In genomic region chr4:140372607-140373327, GRCh38 we compare ENCODE assay signal across 9 cellular contexts. TPM values are rescaled to one million over a fixed set of nuclear protein-coding genes. Genes with fewer than 3 reads are reported as not detected.
A peak's percentile ranks its signal among the peaks of the same experiment; 100 is the strongest.
DNase-seq lines count a peak whose midpoint lies in the region; ATAC-seq, FAIRE-seq and TF ChIP-seq lines count a peak whose summit lies in the region.
"Had no signal": no experiment of that assay in that cellular context is flagged by ENCODE, and none has a peak within 500 bp of the region (broad histone marks: within the 10 kb centered on the region; RNA-seq: fewer than 3 reads in every experiment).

No MANE protein-coding gene starts in this region.

- H3K36me3 ChIP-seq in K562 (ENCODE audit: control insufficient read depth, insufficient read depth, low read length) = no peaks in the 10 kb centered on the region
- peaks cover 1% of the 10 kb centered on the region for H3K36me3 ChIP-seq in kidney epithelial cell (ENCODE audit: control insufficient read depth, insufficient read depth, low read length)

- no peaks in the 10 kb centered on the region for H3K27me3 ChIP-seq in K562 (ENCODE audit: control insufficient read depth in 2 of 2, insufficient read depth in 2 of 2, low read length in 2 of 2)
- H3K27me3 ChIP-seq in kidney epithelial cell (ENCODE audit: control insufficient read depth, insufficient read depth, low read length) = no peaks in the 10 kb centered on the region

- H3K4me1 ChIP-seq in K562 (replicated peaks in 1 of 2; ENCODE audit: control insufficient read depth in 2 of 2, insufficient read depth in 2 of 2, low read length in 2 of 2) = peaks cover 6 to 7% of the 10 kb centered on the region in 2 experiments; a peak in 3 of 5 replicates

- CTCF ChIA-PET in K562 (lab: Yijun Ruan, JAX; ENCODE audit: low intra/inter-chr PET ratio) = no interaction called here

- H3K4me3 Mint-ChIP-seq in stimulated activated naive B cell treated with anti-CD40 and anti-IgM and Interleukin-4, amounts not matched to agents 10 μg/mL and 1 μg/mL and 100 μg/mL, for 72 hours = no peak overlapping the region
- H3K4me3 Mint-ChIP-seq: activated naive CD4-positive, alpha-beta T cell treated with anti-CD3 and anti-CD28 coated beads, Interleukin-2, amount 50 U/mL, for 24 hours had no signal

- no peak for TF ChIP-seq RAD21 in K562 (CRISPR knock-in tag; conservative IDR thresholded peaks at IDR 0.05 in 1 of 2, IDR thresholded peaks at IDR 0.05 in 1 of 2)

- H3K4me3 ChIP-seq in K562 = peak overlapping the region; percentile 89
- peak overlapping the region; percentile 64 for H3K4me3 ChIP-seq in kidney epithelial cell (ENCODE audit: low read depth, low read length)

- no peaks in the 10 kb centered on the region for H3K9me3 Mint-ChIP-seq in stimulated activated naive B cell treated with anti-CD40 and anti-IgM and Interleukin-4, amounts not matched to agents 10 μg/mL and 1 μg/mL and 100 μg/mL, for 72 hours
- H3K9me3 Mint-ChIP-seq: activated naive CD4-positive, alpha-beta T cell treated with anti-CD3 and anti-CD28 coated beads, Interleukin-2, amount 50 U/mL, for 24 hours had no signal

- peak; percentile 56 for ATAC-seq in GM19328 (IDR thresholded peaks at IDR 0.05; ENCODE audit: unreplicated experiment)
- peak; percentile 40 for ATAC-seq in HG03196 (IDR thresholded peaks at IDR 0.05; ENCODE audit: unreplicated experiment)
- ATAC-seq in K562 = peak; percentile 80
- peak; percentile 82 to 83 for ATAC-seq in stimulated activated naive B cell treated with anti-CD40 and anti-IgM and Interleukin-4, amounts not matched to agents 10 μg/mL and 1 μg/mL and 100 μg/mL, for 72 hours (replicated peaks)

- H3K9ac ChIP-seq in K562 (ENCODE audit: insufficient read depth in 1 of 2, low read depth in 2 of 2, low read length in 2 of 2) = peak overlapping the region; percentile 81 to 90; a peak in 3 of 4 replicates

- no peaks in the 10 kb centered on the region for H3K27me3 Mint-ChIP-seq in stimulated activated naive B cell treated with anti-CD40 and anti-IgM and Interleukin-4, amounts not matched to agents 10 μg/mL and 1 μg/mL and 100 μg/mL, for 72 hours
- H3K27me3 Mint-ChIP-seq: activated naive CD4-positive, alpha-beta T cell treated with anti-CD3 and anti-CD28 coated beads, Interleukin-2, amount 50 U/mL, for 24 hours had no signal

- WGBS in K562 (ENCODE audit: insufficient coverage, low coverage, missing lambda C conversion rate) = 6% methylated on average over 22 of the region's 22 CpGs

- H2AFZ ChIP-seq in K562 (ENCODE audit: low read depth, low read length) = peak overlapping the region; percentile 95

- no peaks in the 10 kb centered on the region for H3K9me1 ChIP-seq in K562 (ENCODE audit: control insufficient read depth, insufficient read depth, low read length)

- no peak overlapping the region for H3K27ac Mint-ChIP-seq in stimulated activated naive B cell treated with anti-CD40 and anti-IgM and Interleukin-4, amounts not matched to agents 10 μg/mL and 1 μg/mL and 100 μg/mL, for 72 hours
- H3K27ac Mint-ChIP-seq: activated naive CD4-positive, alpha-beta T cell treated with anti-CD3 and anti-CD28 coated beads, Interleukin-2, amount 50 U/mL, for 24 hours had no signal

- peaks cover 41% of the 10 kb centered on the region for H3K79me2 ChIP-seq in K562 (ENCODE audit: control insufficient read depth, insufficient read depth, low read length)

- peaks cover 3 to 5% of the 10 kb centered on the region in 2 donors for H3K36me3 Mint-ChIP-seq in stimulated activated naive B cell treated with anti-CD40 and anti-IgM and Interleukin-4, amounts not matched to agents 10 μg/mL and 1 μg/mL and 100 μg/mL, for 72 hours
- H3K36me3 Mint-ChIP-seq: activated naive CD4-positive, alpha-beta T cell treated with anti-CD3 and anti-CD28 coated beads, Interleukin-2, amount 50 U/mL, for 24 hours had no signal

- peak overlapping the region; percentile 61 for H3K27ac ChIP-seq in K562 (ENCODE audit: extremely low read depth, low read depth, low read length)

- TF ChIP-seq POLR2A in K562 (conservative IDR thresholded peaks at IDR 0.05) = no peak; the same call in 1 of the 2 replicates

- peaks cover 22 to 32% of the 10 kb centered on the region in 2 donors for H3K4me1 Mint-ChIP-seq in stimulated activated naive B cell treated with anti-CD40 and anti-IgM and Interleukin-4, amounts not matched to agents 10 μg/mL and 1 μg/mL and 100 μg/mL, for 72 hours

- no peak for DNase-seq in D721Med (ENCODE audit: insufficient read length, low spot score)
- peak; percentile 0 for DNase-seq in SIG-M5 (lab: John Stamatoyannopoulos, UW)
- peak; percentile 31 to 55 (median 42) for DNase-seq in K562 (ENCODE audit: extremely low read depth in 1 of 4, low spot score in 3 of 4)
- DNase-seq in kidney epithelial cell (ENCODE audit: low read depth) = no peak
- peak; percentile 48 for DNase-seq in stimulated activated naive B cell treated with anti-CD40 and anti-IgM and Interleukin-4, amounts not matched to agents 10 μg/mL and 1 μg/mL and 100 μg/mL, for 72 hours
- no peak for DNase-seq in NCI-H1436 (lab: John Stamatoyannopoulos, UW)

- no peak for TF ChIP-seq EP300 in K562 (IDR thresholded peaks at IDR 0.05; ENCODE audit: low read length)

- intact Hi-C loops in K562 (cut with micrococcal nuclease) = loop anchor here (5.0 kb wide), 2 partner anchors 125 to 150 kb away; partner anchors contain the start of genes ELMOD2 and MGAT4D

- H3K9me3 ChIP-seq in K562 (replicated peaks; ENCODE audit: control insufficient read depth, insufficient read depth, low read depth, low read length) = no peaks in the 10 kb centered on the region

- H3K4me2 ChIP-seq in K562 (ENCODE audit: insufficient read depth, low read length) = peak overlapping the region; percentile 89

- in situ Hi-C loops in K562 (cut with MboI) = loop anchor here (25.0 kb wide), 1 partner anchor 490 kb away; no protein-coding TSS in a partner anchor

- TSS peak; percentile 88 for BruUV-seq in K562 (replicated peaks; lab: Mats Ljungman, UMichigan)

- FAIRE-seq in D721Med (lab: Jason Lieb, UNC) = peak; percentile 35
- FAIRE-seq in K562 (lab: Jason Lieb, UNC) = peak; percentile 29

- TF ChIP-seq CTCF in D721Med (IDR thresholded peaks at IDR 0.05; ENCODE audit: insufficient read depth, missing control alignments) (no peak), K562 (IDR thresholded peaks at IDR 0.05 in 2 of 3, conservative IDR thresholded peaks at IDR 0.05 in 1 of 3; ENCODE audit: insufficient read depth in 2 of 3, low read depth in 1 of 3, low read length in 3 of 3) (peak in 1 of 3 experiments; percentile 4; a peak in 1 of 6 replicates), kidney epithelial cell (IDR thresholded peaks at IDR 0.05; ENCODE audit: insufficient read depth, low read length, poor library complexity, severe bottlenecking) (no peak)

- POLR2A ChIA-PET in K562 (lab: Yijun Ruan, JAX) = interaction anchor here (0.6 to 2.0 kb wide), 6 partner anchors 9 to 198 kb away, joined by 3 to 6 read pairs (median 4); partner anchors contain the start of gene CLGN

- H4K20me1 ChIP-seq in K562 (replicated peaks; ENCODE audit: control insufficient read depth, insufficient read depth, low read length) = no peaks in the 10 kb centered on the region

TF ChIP-seq in K562, 482 proteins besides CTCF, POLR2A, EP300 and RAD21 (continues in another document):
- TF ChIP-seq POLR2B (IDR thresholded peaks at IDR 0.05; ENCODE audit: low read depth, partially characterized antibody) (peak; percentile 83), CBX2 (IDR thresholded peaks at IDR 0.05; ENCODE audit: insufficient read depth, low read length, poor library complexity, severe bottlenecking) (no peak), PRPF4 (IDR thresholded peaks at IDR 0.05; ENCODE audit: insufficient read depth, low read depth, low read length, poor library complexity, severe bottlenecking) (no peak), TAF7 (tag; IDR thresholded peaks at IDR 0.05) (0 out of 2 replicates have a peak, but pooled peaks have one; percentile 15)

RNA-seq across cellular contexts. Expression of gene SCOC, which starts 0.7 kb away (rescaled TPM):
- total RNA-seq in K562 (2011; cell fraction: chromatin; rRNA removed; ENCODE audit: low replicate concordance) = 3.0 and 12.3 TPM in 2 replicates
- total RNA-seq in K562 (2011; cell fraction: nucleolus; rRNA removed) = 2.5 and 3.6 TPM in 2 replicates
- total RNA-seq in K562 (2011; cell fraction: nucleoplasm; rRNA removed) = 12.0 and 21.7 TPM in 2 replicates
- 16.7 and 16.8 TPM in 2 replicates for total RNA-seq in K562 (2014; rRNA removed)
- 53.7 and 59.5 TPM in 2 replicates for total RNA-seq in K562 (2014; rRNA removed; fragmentation: Illumina TruSeq; extraction: Trizol)
- total RNA-seq in K562 (2015; rRNA removed; fragmentation: Illumina TruSeq; extraction: Trizol) = 36.9 and 39.9 TPM in 2 replicates
- 32.3 and 38.0 TPM in 2 replicates for total RNA-seq in K562 (2021)
- polyA plus RNA-seq in K562 (2011; rRNA removed) = 10.9 and 51.1 TPM in 2 replicates
- polyA plus RNA-seq in K562 (2011; cell fraction: cytosol; rRNA removed) = 2.8 and 3.4 TPM in 2 replicates
- 2.8 and 7.1 TPM in 2 replicates for polyA plus RNA-seq in K562 (2011; cell fraction: nucleus; rRNA removed)
- polyA plus RNA-seq in K562 (2012) = 34.0 and 35.5 TPM in 2 replicates
- polyA plus RNA-seq in K562 (2014; fragmentation: Illumina TruSeq; extraction: Trizol) = 35.1 and 46.7 TPM in 2 replicates
- 100 to 1,000 TPM in 1 of 2 experiments, 10 to 100 TPM in 1; 93.6 to 110 TPM for polyA plus RNA-seq in K562 (2014; fragmentation: Nextera tagmentation; extraction: Ambion mirVana)
- polyA plus RNA-seq in K562 (2014; rRNA removed) = 38.5 and 38.9 TPM in 2 replicates
- polyA minus RNA-seq in K562 (2011; rRNA and poly(A)+ RNA removed) = 8.6 and 19.8 TPM in 2 replicates
- polyA minus RNA-seq in K562 (2011; cell fraction: cytosol; rRNA and poly(A)+ RNA removed) = 3.2 and 12.4 TPM in 2 replicates
- 6.1 and 16.2 TPM in 2 replicates for polyA minus RNA-seq in K562 (2011; cell fraction: nucleus; rRNA and poly(A)+ RNA removed)
- total RNA-seq in kidney epithelial cell = 58.4 and 64.1 TPM in 2 replicates

RNA-seq across cellular contexts. Expression of gene CLGN, which starts 54.7 kb away (rescaled TPM):
- total RNA-seq in K562 (2011; cell fraction: chromatin; rRNA removed; ENCODE audit: low replicate concordance) = 0.60 TPM in 1 of 2 replicates, not detected in the other
- 0.17 and 0.26 TPM in 2 replicates for total RNA-seq in K562 (2011; cell fraction: nucleolus; rRNA removed)
- total RNA-seq in K562 (2011; cell fraction: nucleoplasm; rRNA removed) = 0.31 and 0.37 TPM in 2 replicates
- total RNA-seq in K562 (2014; rRNA removed) (1.9 TPM in 2 replicates), K562 (2014; rRNA removed; fragmentation: Illumina TruSeq; extraction: Trizol) (3.5 and 3.6 TPM in 2 replicates), K562 (2015; rRNA removed; fragmentation: Illumina TruSeq; extraction: Trizol) (2.6 and 3.2 TPM in 2 replicates), K562 (2021) (2.2 and 2.7 TPM in 2 replicates), kidney epithelial cell (10.0 and 12.1 TPM in 2 replicates)
- polyA plus RNA-seq in K562 (2011; rRNA removed) (0.11 and 0.22 TPM in 2 replicates), K562 (2014; fragmentation: Illumina TruSeq; extraction: Trizol) (3.0 and 3.4 TPM in 2 replicates), K562 (2014; fragmentation: Nextera tagmentation; extraction: Ambion mirVana) (1 to 10 TPM; 2.7 to 2.8 TPM), K562 (2014; rRNA removed) (2.3 and 2.9 TPM in 2 replicates)
- 0.01 and 0.03 TPM in 2 replicates for polyA plus RNA-seq in K562 (2011; cell fraction: cytosol; rRNA removed)
- not detected in 2 replicates for polyA plus RNA-seq in K562 (2011; cell fraction: nucleus; rRNA removed)
- 2.1 and 19.5 TPM in 2 replicates for polyA plus RNA-seq in K562 (2012)
- polyA minus RNA-seq in K562 (2011; rRNA and poly(A)+ RNA removed) = 0.14 TPM in 1 of 2 replicates, not detected in the other
- not detected in 2 replicates for polyA minus RNA-seq in K562 (2011; cell fraction: cytosol; rRNA and poly(A)+ RNA removed)
- not detected in 2 replicates for polyA minus RNA-seq in K562 (2011; cell fraction: nucleus; rRNA and poly(A)+ RNA removed)

Comparison
In these comparisons a context has a peak if more than half of its experiments do, and no peak if none do; other contexts are left out.
1. DNase-seq: peak in SIG-M5 (single experiment), K562 (4 of 4) and stimulated activated naive B cell treated with anti-CD40 and anti-IgM and Interleukin-4, amounts not matched to agents 10 μg/mL and 1 μg/mL and 100 μg/mL, for 72 hours (single experiment); none in D721Med (single experiment), kidney epithelial cell (single experiment) and NCI-H1436 (single experiment).
2. Peak in every context shown above with its lines, with median percentiles within 50 percentile points of each other: ATAC-seq.